12 cellular contexts compared by ENCODE assay signal in genomic region chr14:105023791-105024480, GRCh38. TPM values are rescaled to one million over a fixed set of nuclear protein-coding genes. Genes with fewer than 3 reads are reported as not detected.
DNase-seq lines count a peak whose midpoint lies in the region; ATAC-seq and TF ChIP-seq lines count a peak whose summit lies in the region.
"Had no signal": no experiment of that assay in that cellular context is flagged by ENCODE, and none has a peak within 500 bp of the region (broad histone marks: within the 10 kb centered on the region; RNA-seq: fewer than 3 reads in every experiment).

No MANE protein-coding gene starts in this region.

- H3K79me2 ChIP-seq in HCT116 (ENCODE audit: insufficient read depth, low read length), result peaks cover 31% of the 10 kb centered on the region

- peak overlapping the region in 1 of 2 experiments; percentile 21; a peak in 1 of 4 replicates for H3K4me3 ChIP-seq in HCT116 (replicated peaks in 1 of 2; ENCODE audit: low read depth in 1 of 2, low read length in 2 of 2)
- H3K4me3 ChIP-seq in adipocyte (ENCODE audit: low read length), result peak overlapping the region; percentile 53
- no peak overlapping the region for H3K4me3 ChIP-seq in right lobe of liver
- no peak overlapping the region for H3K4me3 ChIP-seq in WERI-Rb-1 (ENCODE audit: low read depth, low read length)
- H3K4me3 ChIP-seq: prostate gland had no signal

- no peaks in the 10 kb centered on the region for H3K9me3 ChIP-seq in HCT116 (ENCODE audit: control insufficient read depth in 1 of 2, insufficient read depth in 1 of 2, low read depth in 1 of 2, low read length in 2 of 2)
- no peaks in the 10 kb centered on the region for H3K9me3 ChIP-seq in adipocyte (ENCODE audit: control insufficient read depth, low read length)
- no peaks in the 10 kb centered on the region for H3K9me3 ChIP-seq in right lobe of liver
- no peaks in the 10 kb centered on the region for H3K9me3 ChIP-seq in WERI-Rb-1 (ENCODE audit: severe bottlenecking)
- H3K9me3 ChIP-seq: Caco-2, prostate gland had no signal

- no peak overlapping the region for H2AFZ ChIP-seq in HCT116 (ENCODE audit: low read depth, low read length, poor library complexity, severe bottlenecking)

- no peak for TF ChIP-seq CTCF in HCT116 (IDR thresholded peaks at IDR 0.05 in 2 of 3, conservative IDR thresholded peaks at IDR 0.05 in 1 of 3; ENCODE audit: borderline replicate concordance in 1 of 3, insufficient read depth in 1 of 3, low read depth in 2 of 3, low read length in 2 of 3)
- no peak for TF ChIP-seq CTCF in right lobe of liver (IDR thresholded peaks at IDR 0.05)
- TF ChIP-seq CTCF in WERI-Rb-1 (IDR thresholded peaks at IDR 0.05; ENCODE audit: low read depth, low read length), result no peak

- RAD21 ChIA-PET in HCT116 (lab: Charles Lee; ENCODE audit: low non-redundant PET in 1 of 2, low total read pairs in 2 of 2, uncharacterized antibody in 2 of 2, unreplicated experiment in 2 of 2), result no interaction called here

- intact Hi-C loops in HCT116 (cut with micrococcal nuclease), result no loop called here
- intact Hi-C loops in right lobe of liver (cut with DNase I), result no loop called here

- 76% methylated on average over 3 of the region's 4 CpGs for WGBS in right lobe of liver (ENCODE audit: insufficient coverage, low coverage, low lambda C conversion rate, missing lambda C conversion rate)

- POLR2A ChIA-PET in HCT116 (lab: Charles Lee), result no interaction called here
- POLR2A ChIA-PET in activated CD4-positive, alpha-beta T cell treated with anti-CD3 and anti-CD28 coated beads, Interleukin-2, amount 10 ng/mL, durations not matched to agents 7 days and 5 days (lab: Charles Lee), result no interaction called here

- H4K20me1 ChIP-seq in HCT116 (ENCODE audit: insufficient read depth), result peaks cover 7% of the 10 kb centered on the region; the same call in 1 of the 2 replicates

- peaks cover 28 to 41% of the 10 kb centered on the region in 2 donors for H3K4me1 Mint-ChIP-seq in immature natural killer cell
- peaks cover 55% of the 10 kb centered on the region for H3K4me1 Mint-ChIP-seq in activated CD4-positive, alpha-beta T cell treated with anti-CD3 and anti-CD28 coated beads, Interleukin-2, amount 10 ng/mL, durations not matched to agents 7 days and 5 days

- CTCF ChIA-PET in HCT116 (lab: Charles Lee), result interaction anchor here (1.6 kb wide), 1 partner anchor 22 kb away, joined by 5 read pairs; no protein-coding TSS in a partner anchor
- CTCF ChIA-PET in activated CD4-positive, alpha-beta T cell treated with anti-CD3 and anti-CD28 coated beads, Interleukin-2, amount 10 ng/mL, durations not matched to agents 7 days and 5 days (lab: Charles Lee), result interaction anchor here (1.1 kb wide), 1 partner anchor 22 kb away, joined by 3 read pairs; no protein-coding TSS in a partner anchor

- peak; percentile 15 for DNase-seq in AG08395 (ENCODE audit: low spot score)
- peak; percentile 18 for DNase-seq in HCT116 (ENCODE audit: low read depth, low spot score)
- peak; percentile 49 for DNase-seq in adipocyte (ENCODE audit: low read depth)
- DNase-seq in immature natural killer cell, result no peak
- no peak for DNase-seq in activated gamma-delta T cell (lab: John Stamatoyannopoulos, UW)
- DNase-seq in right lobe of liver, result no peak
- DNase-seq in WERI-Rb-1, result no peak
- no peak for DNase-seq in activated CD4-positive, alpha-beta T cell treated with anti-CD3 and anti-CD28 coated beads, Interleukin-2, amount 10 ng/mL, durations not matched to agents 7 days and 5 days
- DNase-seq: Caco-2, NCI-H1930 had no signal

- H3K9ac ChIP-seq in HCT116 (ENCODE audit: low read length), result peak overlapping the region; percentile 93
- peak overlapping the region; percentile 47 for H3K9ac ChIP-seq in adipocyte (ENCODE audit: low read length)

- no peak for ATAC-seq in HCT116
- no peak for ATAC-seq in right lobe of liver

- H3K27me3 Mint-ChIP-seq in immature natural killer cell (ENCODE audit: low read depth in 3 of 3), result peaks cover 5 to 13% (median 10%) of the 10 kb centered on the region in 3 donors
- H3K27me3 Mint-ChIP-seq in activated CD4-positive, alpha-beta T cell treated with anti-CD3 and anti-CD28 coated beads, Interleukin-2, amount 10 ng/mL, durations not matched to agents 7 days and 5 days, result no peaks in the 10 kb centered on the region

- no TSS peak for BruUV-seq in HCT116 (replicated peaks; lab: Mats Ljungman, UMichigan)

- H3K9me2 ChIP-seq in HCT116 (ENCODE audit: insufficient read depth), result no peaks in the 10 kb centered on the region

- H3K4me2 ChIP-seq in HCT116 (ENCODE audit: low read length), result peak overlapping the region; percentile 94

- peaks cover 38 to 73% of the 10 kb centered on the region in 2 experiments for H3K4me1 ChIP-seq in HCT116 (ENCODE audit: control insufficient read depth in 1 of 2, insufficient read depth in 2 of 2, low read length in 2 of 2)
- peaks cover 51% of the 10 kb centered on the region for H3K4me1 ChIP-seq in adipocyte (ENCODE audit: control insufficient read depth, insufficient read depth, low read length)
- H3K4me1 ChIP-seq in right lobe of liver, result peaks cover 0 to 11% (median 2%) of the 10 kb centered on the region in 4 donors

- TF ChIP-seq RAD21 in HCT116 (IDR thresholded peaks at IDR 0.05; ENCODE audit: low read depth), result no peak

- H3K36me3 ChIP-seq in HCT116 (ENCODE audit: control insufficient read depth in 1 of 2, insufficient read depth in 2 of 2, low read length in 2 of 2), result peaks cover 0 to 10% of the 10 kb centered on the region in 2 experiments; a peak in 1 of 4 replicates
- no peaks in the 10 kb centered on the region for H3K36me3 ChIP-seq in adipocyte (ENCODE audit: control insufficient read depth, insufficient read depth, low read length, severe bottlenecking)
- no peaks in the 10 kb centered on the region for H3K36me3 ChIP-seq in right lobe of liver
- peaks cover 20% of the 10 kb centered on the region for H3K36me3 ChIP-seq in WERI-Rb-1
- H3K36me3 ChIP-seq: prostate gland had no signal

- no peak for TF ChIP-seq POLR2A in HCT116 (IDR thresholded peaks at IDR 0.05; ENCODE audit: borderline replicate concordance, extremely low read depth, insufficient read depth, insufficient read length)
- no peak for TF ChIP-seq POLR2A in right lobe of liver (IDR thresholded peaks at IDR 0.05)

- peak overlapping the region in 1 of 5 donors; percentile 20 for H3K4me3 Mint-ChIP-seq in immature natural killer cell
- H3K4me3 Mint-ChIP-seq in activated CD4-positive, alpha-beta T cell treated with anti-CD3 and anti-CD28 coated beads, Interleukin-2, amount 10 ng/mL, durations not matched to agents 7 days and 5 days, result no peak overlapping the region

- H3K27ac Mint-ChIP-seq in immature natural killer cell, result peak overlapping the region in 4 of 6 donors; percentile 16 to 92 (median 62)
- no peak overlapping the region for H3K27ac Mint-ChIP-seq in activated CD4-positive, alpha-beta T cell treated with anti-CD3 and anti-CD28 coated beads, Interleukin-2, amount 10 ng/mL, durations not matched to agents 7 days and 5 days

- H3K27ac ChIP-seq in HCT116 (ENCODE audit: low read depth, low read length) (peak overlapping the region; percentile 31; the same call in 1 of the 2 replicates), right lobe of liver (no peak overlapping the region), WERI-Rb-1 (no peak overlapping the region)
- H3K27ac ChIP-seq: HL-60, prostate gland had no signal

- peaks cover 0 to 4% (median 3%) of the 10 kb centered on the region in 3 donors for H3K36me3 Mint-ChIP-seq in immature natural killer cell
- peaks cover 15% of the 10 kb centered on the region for H3K36me3 Mint-ChIP-seq in activated CD4-positive, alpha-beta T cell treated with anti-CD3 and anti-CD28 coated beads, Interleukin-2, amount 10 ng/mL, durations not matched to agents 7 days and 5 days (ENCODE audit: low read depth)

- H3K27me3 ChIP-seq in HCT116 (ENCODE audit: insufficient read depth, low read length) (no peaks in the 10 kb centered on the region), adipocyte (replicated peaks; ENCODE audit: control insufficient read depth, insufficient read depth, low read length) (no peaks in the 10 kb centered on the region), right lobe of liver (no peaks in the 10 kb centered on the region), WERI-Rb-1 (ENCODE audit: insufficient read depth, low read depth, severe bottlenecking) (no peaks in the 10 kb centered on the region)

- no peaks in the 10 kb centered on the region for H3K9me3 Mint-ChIP-seq in immature natural killer cell
- H3K9me3 Mint-ChIP-seq in activated CD4-positive, alpha-beta T cell treated with anti-CD3 and anti-CD28 coated beads, Interleukin-2, amount 10 ng/mL, durations not matched to agents 7 days and 5 days, result no peaks in the 10 kb centered on the region

TF ChIP-seq in HCT116, 20 proteins besides CTCF, POLR2A, EP300 and RAD21 (continues in another document):
- TF ChIP-seq ATF3 (IDR thresholded peaks at IDR 0.05) (no peak), SP1 (IDR thresholded peaks at IDR 0.05; ENCODE audit: low read depth) (no peak), CBX3 (IDR thresholded peaks at IDR 0.05; ENCODE audit: low read depth) (no peak)

RNA-seq across cellular contexts. Expression of gene CDCA4, which starts 3.1 kb away (rescaled TPM):
- total RNA-seq in HCT116 (2021; ENCODE audit: unreplicated experiment) (62.4 TPM), right lobe of liver (1 to 10 TPM in 5 of 6 experiments, under 1 TPM in 1; 0.90 to 3.5 (median 1.7) TPM)
- polyA plus RNA-seq in HCT116 (2012), result 54.1 and 55.1 TPM in 2 replicates
- 10 to 100 TPM; 14.5 to 18.3 (median 14.6) TPM for polyA plus RNA-seq in immature natural killer cell
- 10 to 100 TPM; 53.0 to 56.6 TPM for total RNA-seq in activated CD4-positive, alpha-beta T cell treated with anti-CD3 and anti-CD28 coated beads, Interleukin-2, amount 10 ng/mL, durations not matched to agents 7 days and 5 days

RNA-seq across cellular contexts. Expression of gene CLBA1, which starts 38.3 kb away (rescaled TPM):
- 14.8 TPM for total RNA-seq in HCT116 (2021; ENCODE audit: unreplicated experiment)
- polyA plus RNA-seq in HCT116 (2012), result 10.6 and 11.2 TPM in 2 replicates
- polyA plus RNA-seq in immature natural killer cell, result under 1 TPM in 2 of 3 donors, not detected in 1; 0.37 to 0.57 TPM
- total RNA-seq in right lobe of liver, result 1 to 10 TPM; 1.5 to 3.3 (median 2.5) TPM
- under 1 TPM; 0.60 to 0.77 TPM for total RNA-seq in activated CD4-positive, alpha-beta T cell treated with anti-CD3 and anti-CD28 coated beads, Interleukin-2, amount 10 ng/mL, durations not matched to agents 7 days and 5 days

RNA-seq across cellular contexts. Expression of gene GPR132, which starts 41.3 kb away (rescaled TPM):
- total RNA-seq in HCT116 (2021; ENCODE audit: unreplicated experiment) (0.10 TPM), right lobe of liver (under 1 TPM; 0.11 to 0.84 (median 0.39) TPM)
- 0.03 TPM in 1 of 2 replicates, not detected in the other for polyA plus RNA-seq in HCT116 (2012)
- 10 to 100 TPM in 1 of 3 donors, 1 to 10 TPM in 2; 5.8 to 25.6 (median 8.4) TPM for polyA plus RNA-seq in immature natural killer cell
- total RNA-seq in activated CD4-positive, alpha-beta T cell treated with anti-CD3 and anti-CD28 coated beads, Interleukin-2, amount 10 ng/mL, durations not matched to agents 7 days and 5 days, result 10 to 100 TPM; 44.2 to 46.6 TPM
- total RNA-seq: Caco-2 had no signal

RNA-seq across cellular contexts. Expression of gene AHNAK2, which starts 45.8 kb away (rescaled TPM):
- total RNA-seq in HCT116 (2021; ENCODE audit: unreplicated experiment) (45.0 TPM), right lobe of liver (10 to 100 TPM in 1 of 6 experiments, 1 to 10 TPM in 5; 2.1 to 12.2 (median 4.6) TPM)
- 37.0 and 46.7 TPM in 2 replicates for polyA plus RNA-seq in HCT116 (2012)
- polyA plus RNA-seq in immature natural killer cell, result not detected
- not detected for total RNA-seq in activated CD4-positive, alpha-beta T cell treated with anti-CD3 and anti-CD28 coated beads, Interleukin-2, amount 10 ng/mL, durations not matched to agents 7 days and 5 days

Comparison
In these comparisons a context has a peak if more than half of its experiments do, and no peak if none do; other contexts are left out.
1. DNase-seq: peak in AG08395 (single experiment), HCT116 (single experiment) and adipocyte (single experiment); none in immature natural killer cell (0 of 3), activated gamma-delta T cell (single experiment), right lobe of liver (0 of 3), WERI-Rb-1 (single experiment) and activated CD4-positive, alpha-beta T cell treated with anti-CD3 and anti-CD28 coated beads, Interleukin-2, amount 10 ng/mL, durations not matched to agents 7 days and 5 days (single experiment).
2. RNA of gene CDCA4, which starts 3.1 kb away (total RNA-seq): 62.4 TPM in HCT116 (single experiment) and 53.0 to 56.6 TPM in activated CD4-positive, alpha-beta T cell treated with anti-CD3 and anti-CD28 coated beads, Interleukin-2, amount 10 ng/mL, durations not matched to agents 7 days and 5 days; 0.90 to 3.5 TPM in right lobe of liver; every median in the first group is over 10 times any median in the second.
3. RNA of gene GPR132, which starts 41.3 kb away (total RNA-seq): 44.2 to 46.6 TPM in activated CD4-positive, alpha-beta T cell treated with anti-CD3 and anti-CD28 coated beads, Interleukin-2, amount 10 ng/mL, durations not matched to agents 7 days and 5 days; 0.11 to 0.84 TPM in right lobe of liver and 0.10 TPM in HCT116 (single experiment); every median in the first group is over 10 times any median in the second.